18 cellular contexts compared by ENCODE assay signal in genomic region chr6:358847-359246, GRCh38. TPM values are rescaled to one million over a fixed set of nuclear protein-coding genes. Genes with fewer than 3 reads are reported as not detected.
"Had no signal": no experiment of that assay in that cellular context is flagged by ENCODE, and none has a peak within 500 bp of the region (broad histone marks: within the 10 kb centered on the region; RNA-seq: fewer than 3 reads in every experiment).

No MANE protein-coding gene starts in this region.

- H3K36me3 ChIP-seq: adrenal gland, breast epithelium, esophagus squamous epithelium, stomach had no signal

- H3K27me3 ChIP-seq: adrenal gland, breast epithelium, esophagus squamous epithelium had no signal

- ATAC-seq: activated naive CD4-positive, alpha-beta T cell treated with anti-CD3 and anti-CD28 coated beads, Interleukin-2, amount 50 U/mL, for 72 hours; activated T-cell treated with anti-CD3 and anti-CD28 coated beads, Interleukin-2, amount 50 U/mL, for 72 hours had no signal

- H3K4me3 Mint-ChIP-seq: activated T-cell treated with anti-CD3 and anti-CD28 coated beads, Interleukin-2, amount 50 U/mL, for 72 hours; nephron; T-helper 1 cell treated with Interleukin-12 subunit alpha and Interleukin-12 subunit beta and Interleukin-4 antibody, amounts not matched to agents 30 μg/mL and 1 μg/mL, for 36 hours had no signal

- H3K4me3 ChIP-seq: adrenal gland, breast epithelium, esophagus squamous epithelium, skin epidermis, stomach had no signal

- H3K9me3 ChIP-seq: adrenal gland had no signal

- DNase-seq: activated CD4-positive, CD25-positive, alpha-beta regulatory T cell treated with anti-CD3 and anti-CD28 coated beads, Interleukin-2, amount 50 U/mL, for 72 hours; activated CD8-positive, alpha-beta memory T cell treated with anti-CD3 and anti-CD28 coated beads for 24 hours; activated gamma-delta T cell treated with Interleukin-2 at 50 U/mL for 16 hours; activated T-cell treated with anti-CD3 and anti-CD28 coated beads, Interleukin-2, amount 50 U/mL, for 72 hours; adrenal gland; cerebellar nuclear complex; effector CD8-positive, alpha-beta T cell; esophagus squamous epithelium; occipital lobe; stomach; trophoblast cell had no signal

- FAIRE-seq: astrocyte, endothelial cell of umbilical vein had no signal

- H3K4me1 ChIP-seq: adrenal gland, breast epithelium had no signal

- H3K27ac Mint-ChIP-seq: activated T-cell treated with anti-CD3 and anti-CD28 coated beads, Interleukin-2, amount 50 U/mL, for 72 hours; nephron; T-helper 1 cell treated with Interleukin-12 subunit alpha and Interleukin-12 subunit beta and Interleukin-4 antibody, amounts not matched to agents 30 μg/mL and 1 μg/mL, for 36 hours had no signal

- H3K27ac ChIP-seq: adrenal gland, breast epithelium, esophagus squamous epithelium, stomach had no signal

RNA-seq across cellular contexts. Expression of gene IRF4, which starts 32.7 kb away (rescaled TPM):
- total RNA-seq: endothelial cell of umbilical vein had no signal
- polyA plus RNA-seq: endothelial cell of umbilical vein had no signal
